13 cellular contexts compared by ENCODE assay signal in the genomic region with DNA sequence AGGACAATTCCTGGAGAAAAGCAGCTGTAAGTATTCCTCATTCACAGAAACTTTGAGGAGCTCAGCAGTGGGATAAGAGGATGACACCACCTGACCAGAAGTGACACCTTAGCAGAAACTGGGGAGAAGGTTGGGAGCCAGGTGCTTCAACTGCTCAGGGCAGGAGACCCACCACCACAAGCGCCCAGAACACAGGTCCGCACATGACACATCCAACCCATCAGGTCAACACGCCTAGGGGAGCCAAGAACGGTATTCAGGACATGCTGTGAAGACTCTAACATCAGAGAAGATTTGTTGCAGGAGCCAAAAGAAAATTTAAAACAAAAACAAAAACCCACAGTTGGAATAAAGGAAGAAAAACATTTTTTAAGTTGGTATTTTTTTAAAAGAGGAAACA. TPM values are rescaled to one million over a fixed set of nuclear protein-coding genes. Genes with fewer than 3 reads are reported as not detected.
DNase-seq lines count a peak whose midpoint lies in the region; ATAC-seq, FAIRE-seq and TF ChIP-seq lines count a peak whose summit lies in the region.
"Had no signal": no experiment of that assay in that cellular context is flagged by ENCODE, and none has a peak within 500 bp of the region (broad histone marks: within the 10 kb centered on the region; RNA-seq: fewer than 3 reads in every experiment).

No MANE protein-coding gene starts in this region.

- H3K4ac ChIP-seq in IMR-90 (ENCODE audit: low read depth, low read length), result peak overlapping the region; percentile 96

- peak overlapping the region; percentile 10 for H3K4me3 Mint-ChIP-seq in MCF 10A (ENCODE audit: unreplicated experiment)
- H3K4me3 Mint-ChIP-seq in stimulated activated memory B cell treated with anti-CD40 and anti-IgM and Interleukin-4, amounts not matched to agents 10 μg/mL and 1 μg/mL and 100 μg/mL, for 72 hours, result no peak overlapping the region
- H3K4me3 Mint-ChIP-seq: activated CD4-positive, alpha-beta memory T cell treated with anti-CD3 and anti-CD28 coated beads, Interleukin-2, amount 10 ng/mL, durations not matched to agents 7 days and 5 days had no signal

- peak overlapping the region; percentile 83 for H3K18ac ChIP-seq in IMR-90 (ENCODE audit: low read depth, low read length)

- BruUV-seq in IMR-90 (replicated peaks; lab: Mats Ljungman, UMichigan) (no TSS peak), MCF 10A (replicated peaks; lab: Mats Ljungman, UMichigan) (no TSS peak), HepG2 (replicated peaks; lab: Mats Ljungman, UMichigan) (no TSS peak)

- H2AK9ac ChIP-seq in IMR-90 (replicated peaks; ENCODE audit: low read depth, low read length, poor library complexity), result peak overlapping the region; percentile 83

- intact Hi-C loops in IMR-90 (cut with micrococcal nuclease) (loop anchor here (5.0 kb wide), 1 partner anchor 344 kb away; no protein-coding TSS in a partner anchor), MCF 10A (cut with micrococcal nuclease) (loop anchor here (5.0 kb wide), 1 partner anchor 209 kb away; no protein-coding TSS in a partner anchor), HepG2 (cut with micrococcal nuclease; ENCODE audit: unreplicated experiment) (no loop called here)

- H3K4me2 ChIP-seq in IMR-90 (ENCODE audit: low read depth, low read length), result no peak overlapping the region
- H3K4me2 ChIP-seq in HepG2 (ENCODE audit: low read depth, low read length), result no peak overlapping the region

- no peak for TF ChIP-seq CTCF in IMR-90 (conservative IDR thresholded peaks at IDR 0.05; ENCODE audit: low read depth, low read length)
- no peak for TF ChIP-seq CTCF in MCF 10A (IDR thresholded peaks at IDR 0.05; ENCODE audit: unreplicated experiment)
- TF ChIP-seq CTCF in HepG2 (CRISPR knock-in tag; IDR thresholded peaks at IDR 0.05), result no peak

- H3K27ac Mint-ChIP-seq in MCF 10A (ENCODE audit: low read depth, unreplicated experiment), result peak overlapping the region; percentile 64
- H3K27ac Mint-ChIP-seq in stimulated activated memory B cell treated with anti-CD40 and anti-IgM and Interleukin-4, amounts not matched to agents 10 μg/mL and 1 μg/mL and 100 μg/mL, for 72 hours, result peak overlapping the region; percentile 78

- H3K27ac ChIP-seq in IMR-90 (ENCODE audit: insufficient read depth, low read length) (peak overlapping the region; percentile 94), HepG2 (ENCODE audit: extremely low read length, insufficient read depth, low read length) (no peak overlapping the region)

- no peaks in the 10 kb centered on the region for H3K27me3 ChIP-seq in IMR-90 (ENCODE audit: control insufficient read depth, insufficient read depth, low read length)
- H3K27me3 ChIP-seq in HepG2 (ENCODE audit: control insufficient read depth in 1 of 2, insufficient read depth in 2 of 2, low read length in 2 of 2), result no peaks in the 10 kb centered on the region

- peaks cover 3% of the 10 kb centered on the region; the same call in 1 of the 2 replicates for H4K20me1 ChIP-seq in IMR-90 (ENCODE audit: insufficient read depth, low read length)
- peaks cover 12% of the 10 kb centered on the region for H4K20me1 ChIP-seq in HepG2 (ENCODE audit: insufficient read depth, low read length)

- H3K23ac ChIP-seq in IMR-90 (ENCODE audit: low read depth, low read length), result peak overlapping the region; percentile 71; the same call in 1 of the 2 replicates

- peak overlapping the region; percentile 89 for H2BK20ac ChIP-seq in IMR-90 (ENCODE audit: low read depth, low read length)

- H3K14ac ChIP-seq in IMR-90 (replicated peaks; ENCODE audit: low read depth, low read length), result peak overlapping the region; percentile 65

- H3K36me3 ChIP-seq in IMR-90 (ENCODE audit: control insufficient read depth, insufficient read depth, low read length), result 0 out of 2 replicates have a peak, but pooled peaks cover 1% of the 10 kb centered on the region
- peaks cover 18 to 48% of the 10 kb centered on the region in 2 experiments for H3K36me3 ChIP-seq in HepG2 (replicated peaks in 1 of 2; ENCODE audit: control insufficient read depth in 1 of 2, insufficient read depth in 2 of 2, low read length in 2 of 2)

- in situ Hi-C loops in IMR-90 (cut with MboI; ENCODE audit: low sequenced_read_pairs), result loop anchor here (25.0 kb wide), 1 partner anchor 339 kb away; no protein-coding TSS in a partner anchor
- in situ Hi-C loops in HepG2 (cut with HindIII; ENCODE audit: extremely low pct_ligation_motif_present, low pct_unique_long_range_greater_than_20kb), result no loop called here

- H3K4me1 ChIP-seq in IMR-90 (ENCODE audit: control insufficient read depth, insufficient read depth, low read length) (peaks cover 22% of the 10 kb centered on the region), HepG2 (ENCODE audit: insufficient read depth, low read length) (peaks cover 38% of the 10 kb centered on the region)

- H2BK5ac ChIP-seq in IMR-90 (ENCODE audit: low read depth, low read length, poor library complexity, severe bottlenecking), result peak overlapping the region; percentile 87

- H2AFZ ChIP-seq in IMR-90 (replicated peaks; ENCODE audit: low read length, poor library complexity), result no peak overlapping the region
- no peak overlapping the region for H2AFZ ChIP-seq in HepG2 (ENCODE audit: low read length)

- no peak for FAIRE-seq in HepG2 (lab: Jason Lieb, UNC)
- FAIRE-seq: K562 had no signal

- H3K79me2 ChIP-seq in HepG2 (ENCODE audit: insufficient read depth, low read length), result peaks cover 35% of the 10 kb centered on the region

- CTCF ChIA-PET in IMR-90 (lab: Yijun Ruan, JAX) (interaction anchor here (0.8 to 1.1 kb wide), 2 partner anchors 46 to 130 kb away, joined by 3 read pairs; no protein-coding TSS in a partner anchor), MCF 10A (lab: Yijun Ruan, JAX) (interaction anchor here (0.6 to 11.6 kb wide), 14 partner anchors 12 to 522 kb away, joined by 3 to 132 read pairs (median 4); no protein-coding TSS in a partner anchor), HepG2 (lab: Yijun Ruan, JAX; ENCODE audit: low intra/inter-chr PET ratio, low total read pairs) (no interaction called here)

- peaks cover 21% of the 10 kb centered on the region for H3K4me1 Mint-ChIP-seq in MCF 10A (ENCODE audit: insufficient read depth, unreplicated experiment)
- H3K4me1 Mint-ChIP-seq in stimulated activated memory B cell treated with anti-CD40 and anti-IgM and Interleukin-4, amounts not matched to agents 10 μg/mL and 1 μg/mL and 100 μg/mL, for 72 hours, result peaks cover 60% of the 10 kb centered on the region

- H3K9ac ChIP-seq in IMR-90 (ENCODE audit: low read depth, low read length) (peak overlapping the region; percentile 66), HepG2 (ENCODE audit: insufficient read depth, low read depth, low read length) (no peak overlapping the region)

- peak overlapping the region; percentile 92 for H2AK5ac ChIP-seq in IMR-90 (ENCODE audit: low read depth, low read length)

- TF ChIP-seq RAD21 in IMR-90 (IDR thresholded peaks at IDR 0.05; ENCODE audit: low read length) (no peak), HepG2 (CRISPR knock-in tag; IDR thresholded peaks at IDR 0.05) (no peak)

- peaks cover 16 to 44% of the 10 kb centered on the region in 2 experiments; a peak in 3 of 4 replicates for H3K79me1 ChIP-seq in IMR-90 (ENCODE audit: low read depth in 1 of 2, low read length in 2 of 2)

- ATAC-seq in IMR-90 (ENCODE audit: low read depth) (no peak), HepG2 (no peak)
- no peak for ATAC-seq in stimulated activated memory B cell treated with anti-CD40 and anti-IgM and Interleukin-4, amounts not matched to agents 10 μg/mL and 1 μg/mL and 100 μg/mL, for 72 hours
- ATAC-seq: K562 had no signal

- H3K36me3 Mint-ChIP-seq in MCF 10A (ENCODE audit: insufficient read depth, unreplicated experiment), result peaks cover 9% of the 10 kb centered on the region
- peaks cover 48% of the 10 kb centered on the region for H3K36me3 Mint-ChIP-seq in stimulated activated memory B cell treated with anti-CD40 and anti-IgM and Interleukin-4, amounts not matched to agents 10 μg/mL and 1 μg/mL and 100 μg/mL, for 72 hours

- H3K56ac ChIP-seq in IMR-90 (ENCODE audit: extremely low read depth, insufficient read depth, low read length), result no peak overlapping the region; the same call in 1 of the 2 replicates

- TF ChIP-seq POLR2A in IMR-90 (IDR thresholded peaks at IDR 0.05; ENCODE audit: low read depth, low read length), result no peak
- no peak for TF ChIP-seq POLR2A in HepG2 (IDR thresholded peaks at IDR 0.05; ENCODE audit: insufficient read depth in 1 of 2, low read depth in 2 of 2, low read length in 2 of 2)

- POLR2A ChIA-PET in IMR-90 (lab: Charles Lee; ENCODE audit: unreplicated experiment) (no interaction called here), MCF 10A (lab: Yijun Ruan, JAX) (interaction anchor here (1.0 to 1.1 kb wide), 4 partner anchors 16 to 192 kb away, joined by 3 to 5 read pairs (median 3); no protein-coding TSS in a partner anchor), HepG2 (lab: Yijun Ruan, JAX) (no interaction called here)

- WGBS in IMR-90 (ENCODE audit: extremely low coverage in 2 of 2, insufficient read length in 1 of 2), 2 experiments, result no CpG with 5 or more reads among the region's 4 CpGs
- WGBS in HepG2 (ENCODE audit: low lambda C conversion rate), result 97% methylated on average over 4 of the region's 4 CpGs

- H3K27me3 Mint-ChIP-seq in MCF 10A (ENCODE audit: insufficient read depth, unreplicated experiment), result no peaks in the 10 kb centered on the region
- no peaks in the 10 kb centered on the region for H3K27me3 Mint-ChIP-seq in stimulated activated memory B cell treated with anti-CD40 and anti-IgM and Interleukin-4, amounts not matched to agents 10 μg/mL and 1 μg/mL and 100 μg/mL, for 72 hours
- H3K27me3 Mint-ChIP-seq: activated CD4-positive, alpha-beta memory T cell treated with anti-CD3 and anti-CD28 coated beads, Interleukin-2, amount 10 ng/mL, durations not matched to agents 7 days and 5 days had no signal

- no peak overlapping the region for H3K4me3 ChIP-seq in IMR-90 (ENCODE audit: insufficient read depth, low read depth, low read length)
- H3K4me3 ChIP-seq in HepG2 (replicated peaks in 1 of 3; ENCODE audit: insufficient read depth in 1 of 3, low read depth in 2 of 3, low read length in 3 of 3), result no peak overlapping the region
- H3K4me3 ChIP-seq: K562 had no signal

- DNase-seq in IMR-90, result no peak
- DNase-seq in MCF 10A (ENCODE audit: unreplicated experiment), result no peak
- DNase-seq in HepG2 (ENCODE audit: low spot score), result no peak
- DNase-seq in GM19240 (ENCODE audit: insufficient read length, low spot score), result no peak
- DNase-seq in GF-D8 (lab: John Stamatoyannopoulos, UW), result no peak
- DNase-seq in NCI-H446 (lab: John Stamatoyannopoulos, UW), result no peak
- no peak for DNase-seq in OCI-M1 (lab: John Stamatoyannopoulos, UW)
- DNase-seq: activated CD4-positive, alpha-beta memory T cell treated with anti-CD3 and anti-CD28 coated beads, Interleukin-2, amount 10 ng/mL, durations not matched to agents 7 days and 5 days; NCI-H524; stimulated activated CD4-positive, alpha-beta T cell treated with anti-CD3 and anti-CD28 coated beads, Interleukin-15, amount 100 ng/mL, for 24 hours; T-helper 9 cell had no signal

- H4K8ac ChIP-seq in IMR-90 (ENCODE audit: low read depth in 2 of 2, low read length in 2 of 2), result peak overlapping the region; percentile 7 to 91; a peak in 3 of 4 replicates

- no peak for TF ChIP-seq EP300 in HepG2 (IDR thresholded peaks at IDR 0.05; ENCODE audit: low read depth in 2 of 2, low read length in 2 of 2)
- no peak for TF ChIP-seq EP300 in HepG2 (CRISPR knock-in tag; IDR thresholded peaks at IDR 0.05; ENCODE audit: borderline replicate concordance)

- peaks cover 7% of the 10 kb centered on the region for H3K9me3 Mint-ChIP-seq in MCF 10A (ENCODE audit: unreplicated experiment)
- peaks cover 3% of the 10 kb centered on the region for H3K9me3 Mint-ChIP-seq in stimulated activated memory B cell treated with anti-CD40 and anti-IgM and Interleukin-4, amounts not matched to agents 10 μg/mL and 1 μg/mL and 100 μg/mL, for 72 hours

- H2BK120ac ChIP-seq in IMR-90 (ENCODE audit: low read depth, low read length), result peak overlapping the region; percentile 84

- H2BK15ac ChIP-seq in IMR-90 (ENCODE audit: low read depth, low read length), result peak overlapping the region; percentile 40

- H4K5ac ChIP-seq in IMR-90 (ENCODE audit: low read depth, low read length), result peak overlapping the region; percentile 81

- peak overlapping the region; percentile 82 for H4K91ac ChIP-seq in IMR-90 (ENCODE audit: insufficient read depth, low read depth, low read length)

- peaks cover 14% of the 10 kb centered on the region; the same call in 1 of the 2 replicates for H3K9me1 ChIP-seq in IMR-90 (ENCODE audit: insufficient read depth, low read length)

- dilution Hi-C loops in IMR-90 (cut with HindIII; ENCODE audit: low sequenced_read_pairs, unreplicated experiment), result no loop called here

- H3K9me3 ChIP-seq in IMR-90 (ENCODE audit: control insufficient read depth, insufficient read depth, low read length) (no peaks in the 10 kb centered on the region), HepG2 (ENCODE audit: low read length) (no peaks in the 10 kb centered on the region)

RNA-seq across cellular contexts. Expression of gene SLC23A2, which starts 50.5 kb away (rescaled TPM):
- total RNA-seq in IMR-90 (2012; rRNA removed) (10.2 and 11.1 TPM in 2 replicates), MCF 10A (2022) (24.0 and 26.5 TPM in 2 replicates), HepG2 (2016; rRNA removed; fragmentation: Illumina TruSeq; extraction: Trizol) (26.2 and 42.2 TPM in 2 replicates)
- polyA plus RNA-seq in IMR-90 (2012; rRNA removed) (13.5 and 14.4 TPM in 2 replicates), HepG2 (2011; rRNA removed) (51.2 and 62.5 TPM in 2 replicates)
- polyA plus RNA-seq in IMR-90 (2012; cell fraction: cytosol; rRNA removed), result 9.3 and 13.1 TPM in 2 replicates
- 22.1 and 35.5 TPM in 2 replicates for polyA plus RNA-seq in IMR-90 (2012; cell fraction: nucleus; rRNA removed; ENCODE audit: low replicate concordance)
- 4.3 and 5.6 TPM in 2 replicates for total RNA-seq in HepG2 (2016; cell fraction: cytosol; rRNA removed; fragmentation: Illumina TruSeq; extraction: Trizol; ENCODE audit: low read depth)
- total RNA-seq in HepG2 (2016; cell fraction: insoluble cytoplasmic fraction; rRNA removed; fragmentation: Illumina TruSeq; extraction: Trizol), result 21.6 and 43.4 TPM in 2 replicates
- total RNA-seq in HepG2 (2016; cell fraction: membrane; rRNA removed; fragmentation: Illumina TruSeq; extraction: Trizol), result 13.7 and 14.0 TPM in 2 replicates
- 55.7 and 64.6 TPM in 2 replicates for total RNA-seq in HepG2 (2016; cell fraction: nucleus; rRNA removed; fragmentation: Illumina TruSeq; extraction: Trizol)
- 45.9 and 54.4 TPM in 2 replicates for polyA plus RNA-seq in HepG2 (2011; cell fraction: cytosol; rRNA removed)
- 89.0 and 99.9 TPM in 2 replicates for polyA plus RNA-seq in HepG2 (2011; cell fraction: nucleus; rRNA removed)
- 49.8 and 58.0 TPM in 2 replicates for polyA plus RNA-seq in HepG2 (2012)
- polyA plus RNA-seq in HepG2 (2016; cell fraction: cytosol; fragmentation: Illumina TruSeq; extraction: Trizol; ENCODE audit: low read depth), result 1.7 TPM in 2 replicates
- polyA plus RNA-seq in HepG2 (2016; cell fraction: insoluble cytoplasmic fraction; fragmentation: Illumina TruSeq; extraction: Trizol; ENCODE audit: low read depth), result 15.4 and 17.3 TPM in 2 replicates
- 4.1 and 4.6 TPM in 2 replicates for polyA plus RNA-seq in HepG2 (2016; cell fraction: membrane; fragmentation: Illumina TruSeq; extraction: Trizol; ENCODE audit: low read depth)
- polyA plus RNA-seq in HepG2 (2016; cell fraction: nucleus; fragmentation: Illumina TruSeq; extraction: Trizol; ENCODE audit: insufficient read depth, low read depth), result 65.1 and 71.7 TPM in 2 replicates
- polyA minus RNA-seq in HepG2 (2011; rRNA and poly(A)+ RNA removed; ENCODE audit: low replicate concordance), result 17.1 and 162 TPM in 2 replicates
- polyA minus RNA-seq in HepG2 (2011; cell fraction: cytosol; rRNA and poly(A)+ RNA removed), result 41.3 and 62.3 TPM in 2 replicates
- polyA minus RNA-seq in HepG2 (2011; cell fraction: nucleus; rRNA and poly(A)+ RNA removed), result 80.1 and 108 TPM in 2 replicates
